ENCODE assay signal across 1 cellular context in the genomic region with DNA sequence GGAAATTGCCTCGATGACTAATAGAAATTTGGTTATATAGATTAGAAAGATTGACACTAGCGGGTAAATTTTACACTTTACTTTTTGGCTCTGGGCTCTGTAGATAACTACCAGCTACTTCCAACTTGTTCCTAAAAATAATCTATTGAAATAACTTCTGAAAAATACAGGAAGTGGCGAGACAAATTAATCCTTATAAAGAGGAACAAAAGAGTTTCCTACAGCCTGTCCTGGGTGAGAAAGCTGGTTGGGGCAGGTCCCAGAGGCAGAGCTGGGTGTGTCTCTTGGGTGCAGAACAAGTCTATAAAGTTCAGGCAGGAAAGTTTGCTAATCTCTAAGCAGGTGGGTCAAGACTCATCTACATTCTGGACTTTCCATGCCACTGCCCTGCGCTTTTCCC.
TF ChIP-seq lines count a peak whose summit lies in the region.

No MANE protein-coding gene starts in this region.

TF ChIP-seq in K562, 482 proteins besides CTCF, POLR2A, EP300 and RAD21 (continued from another document):
- TF ChIP-seq ARID1B (IDR thresholded peaks at IDR 0.05) = peak; percentile 24; the same call in 1 of the 2 replicates
- TF ChIP-seq TEAD4 (IDR thresholded peaks at IDR 0.05; ENCODE audit: low read length) = peak; percentile 46; the same call in 1 of the 2 replicates
- TF ChIP-seq TEAD4 (CRISPR knock-in tag; IDR thresholded peaks at IDR 0.05; ENCODE audit: borderline replicate concordance) = no peak
- no peak for TF ChIP-seq PHB2 (IDR thresholded peaks at IDR 0.05; ENCODE audit: low read depth)
- peak; percentile 66; the same call in 1 of the 2 replicates for TF ChIP-seq SPI1 (IDR thresholded peaks at IDR 0.05; ENCODE audit: borderline replicate concordance, low read depth, low read length)
- peak; percentile 47 for TF ChIP-seq CBFA2T3 (IDR thresholded peaks at IDR 0.05)
